ENCODE assay signal across 1 cellular context in genomic region chr4:21948347-21949072, GRCh38.
TF ChIP-seq lines count a peak whose summit lies in the region.

TSS of gene KCNIP4 (minus strand) at chr4:21948772.

TF ChIP-seq in H1, 55 proteins besides CTCF, POLR2A, EP300 and RAD21:
- TF ChIP-seq E2F6 (IDR thresholded peaks at IDR 0.05): peak; percentile 49; the same call in 1 of the 2 replicates
- TF ChIP-seq MAFK (IDR thresholded peaks at IDR 0.05; ENCODE audit: low read depth, low read length): no peak
- peak; percentile 54 for TF ChIP-seq ASH2L (IDR thresholded peaks at IDR 0.05; ENCODE audit: low read length)
- TF ChIP-seq HDAC2 (IDR thresholded peaks at IDR 0.05; ENCODE audit: borderline replicate concordance in 1 of 2, low read depth in 2 of 2, low read length in 2 of 2): 0 out of 4 replicates have a peak, but pooled peaks of 1 of the 2 experiments have one; percentile 15
- no peak for TF ChIP-seq GABPA (IDR thresholded peaks at IDR 0.05; ENCODE audit: borderline replicate concordance, insufficient read depth, low read length)
- TF ChIP-seq KDM4A (IDR thresholded peaks at IDR 0.05; ENCODE audit: low read depth, low read length, severe bottlenecking): peak; percentile 85
- TF ChIP-seq USF2 (IDR thresholded peaks at IDR 0.05; ENCODE audit: low read length): no peak
- peak; percentile 54 for TF ChIP-seq RNF2 (IDR thresholded peaks at IDR 0.05; ENCODE audit: borderline replicate concordance, low read depth, low read length, missing control alignments, poor library complexity, severe bottlenecking)
- TF ChIP-seq EZH2 (IDR thresholded peaks at IDR 0.05; ENCODE audit: low read depth, low read length, severe bottlenecking): peak; percentile 60
- no peak for TF ChIP-seq HDAC6 (IDR thresholded peaks at IDR 0.05; ENCODE audit: low read depth, low read length)
- TF ChIP-seq POLR2AphosphoS5 (IDR thresholded peaks at IDR 0.05; ENCODE audit: low read depth, low read length): no peak
- TF ChIP-seq CHD1 (IDR thresholded peaks at IDR 0.05; ENCODE audit: low read depth, low read length): no peak
- peak; percentile 76; the same call in 1 of the 2 replicates for TF ChIP-seq SUZ12 (IDR thresholded peaks at IDR 0.05; ENCODE audit: low read length)
- TF ChIP-seq CEBPB (IDR thresholded peaks at IDR 0.05; ENCODE audit: low read depth, low read length): no peak
- peak; percentile 67; the same call in 1 of the 2 replicates for TF ChIP-seq RBBP5 (IDR thresholded peaks at IDR 0.05; ENCODE audit: borderline replicate concordance, low read depth, low read length)
- no peak for TF ChIP-seq SIX5 (IDR thresholded peaks at IDR 0.05; ENCODE audit: low read depth, low read length)
- TF ChIP-seq FOSL1 (IDR thresholded peaks at IDR 0.05; ENCODE audit: insufficient read depth, low read depth, low read length): no peak
- TF ChIP-seq KDM5A (IDR thresholded peaks at IDR 0.05; ENCODE audit: low read length): no peak
- no peak for TF ChIP-seq SRF (IDR thresholded peaks at IDR 0.05; ENCODE audit: low read depth, low read length)
- no peak for TF ChIP-seq CBX8 (IDR thresholded peaks at IDR 0.05; ENCODE audit: borderline replicate concordance, low read depth, low read length)
- no peak for TF ChIP-seq GTF2F1 (IDR thresholded peaks at IDR 0.05; ENCODE audit: borderline replicate concordance, low read depth, low read length)
- TF ChIP-seq MAX (IDR thresholded peaks at IDR 0.05): peak; percentile 5; the same call in 1 of the 2 replicates
- no peak for TF ChIP-seq RXRA (IDR thresholded peaks at IDR 0.05; ENCODE audit: insufficient read depth, low read depth, low read length)
- TF ChIP-seq SIRT6 (IDR thresholded peaks at IDR 0.05; ENCODE audit: low read length): no peak
- TF ChIP-seq YY1 (IDR thresholded peaks at IDR 0.05; ENCODE audit: low read depth, low read length): no peak
- no peak for TF ChIP-seq TCF12 (IDR thresholded peaks at IDR 0.05; ENCODE audit: low read depth, low read length)
TF ChIP-seq in H1: peak in this region for 9.
